In genomic region chr5:1363160-1363559, GRCh38 we compare ENCODE assay signal across 17 cellular contexts. TPM values are rescaled to one million over a fixed set of nuclear protein-coding genes. Genes with fewer than 3 reads are reported as not detected.
A peak's percentile ranks its signal among the peaks of the same experiment; 100 is the strongest.
DNase-seq lines count a peak whose midpoint lies in the region; ATAC-seq, FAIRE-seq and TF ChIP-seq lines count a peak whose summit lies in the region.
"Had no signal": no experiment of that assay in that cellular context is flagged by ENCODE, and none has a peak within 500 bp of the region (broad histone marks: within the 10 kb centered on the region; RNA-seq: fewer than 3 reads in every experiment).

No MANE protein-coding gene starts in this region.

- H3K23ac ChIP-seq in neuronal stem cell (ENCODE audit: low read depth, low read length, poor library complexity) = no peak overlapping the region

- 47 to 52% methylated on average over 6 of the region's 6 CpGs for WGBS in heart right ventricle, 2 donors
- 0% methylated on average over 5 of the region's 6 CpGs for WGBS in SK-N-SH (ENCODE audit: low lambda C conversion rate)
- WGBS in HepG2 (ENCODE audit: low lambda C conversion rate) = 0% methylated on average over 1 of the region's 6 CpGs
- WGBS in neuronal stem cell (ENCODE audit: extremely low coverage in 2 of 2, insufficient read length in 2 of 2, insufficient replicate concordance in 1 of 2), 2 donors = no CpG with 5 or more reads among the region's 6 CpGs

- peaks cover 2% of the 10 kb centered on the region for H3K79me1 ChIP-seq in neuronal stem cell (ENCODE audit: low read depth, low read length)

- in situ Hi-C loops in HepG2 (cut with HindIII; ENCODE audit: extremely low pct_ligation_motif_present, low pct_unique_long_range_greater_than_20kb) = no loop called here

- no peak overlapping the region for H2AK5ac ChIP-seq in neuronal stem cell (ENCODE audit: low read depth, low read length)

- H3K27me3 ChIP-seq in heart right ventricle (peaks cover 0 to 84% (median 67%) of the 10 kb centered on the region in 7 donors), SK-N-SH (ENCODE audit: insufficient read depth) (peaks cover 94% of the 10 kb centered on the region), HepG2 (ENCODE audit: control insufficient read depth in 1 of 2, insufficient read depth in 2 of 2, low read length in 2 of 2) (peaks cover 8 to 73% of the 10 kb centered on the region in 2 experiments; a peak in 4 of 5 replicates), neuronal stem cell (ENCODE audit: control insufficient read depth in 3 of 3, insufficient read depth in 3 of 3, low read depth in 1 of 3, low read length in 3 of 3) (peaks cover 0 to 67% (median 0%) of the 10 kb centered on the region in 3 experiments), vagina (no peaks in the 10 kb centered on the region)

- TF ChIP-seq EP300 in SK-N-SH (IDR thresholded peaks at IDR 0.05; ENCODE audit: borderline replicate concordance in 1 of 2, low read depth in 1 of 2, low read length in 1 of 2) (no peak), HepG2 (IDR thresholded peaks at IDR 0.05; ENCODE audit: low read depth in 2 of 2, low read length in 2 of 2) (no peak), HepG2 (CRISPR knock-in tag; IDR thresholded peaks at IDR 0.05; ENCODE audit: borderline replicate concordance) (no peak)

- DNase-seq in Right ventricle myocardium inferior (ENCODE audit: missing footprints) (peak; percentile 15), heart right ventricle (no peak), SK-N-SH (no peak), HepG2 (ENCODE audit: low spot score) (no peak), neuronal stem cell (ENCODE audit: low spot score) (no peak), vagina (ENCODE audit: extremely low spot score in 2 of 2) (no peak), COLO829 (ENCODE audit: low spot score) (no peak), NCI-H1930 (lab: John Stamatoyannopoulos, UW) (no peak)
- DNase-seq: 8988T; CD4-positive, alpha-beta T cell; DMS79 treated with DMSO at 0.1 percent for 48 hours; GF-D8; HCEC 1CT; NCI-H1048; NCI-H69; PC-3; Right ventricle myocardium superior had no signal

- no peak overlapping the region for H3K4me3 ChIP-seq in heart right ventricle
- H3K4me3 ChIP-seq in SK-N-SH (ENCODE audit: low read depth in 2 of 2, low read length in 1 of 2) = no peak overlapping the region; a peak in 2 of 4 replicates
- no peak overlapping the region for H3K4me3 ChIP-seq in HepG2 (replicated peaks in 1 of 3; ENCODE audit: insufficient read depth in 1 of 3, low read depth in 2 of 3, low read length in 3 of 3)
- no peak overlapping the region for H3K4me3 ChIP-seq in neuronal stem cell (ENCODE audit: low read length in 2 of 2)
- H3K4me3 ChIP-seq in vagina = no peak overlapping the region

- H3K9ac ChIP-seq in SK-N-SH (no peak overlapping the region), HepG2 (ENCODE audit: insufficient read depth, low read depth, low read length) (no peak overlapping the region), neuronal stem cell (ENCODE audit: low read depth, low read length, poor library complexity) (no peak overlapping the region)

- H4K20me1 ChIP-seq in SK-N-SH (ENCODE audit: insufficient read depth) (no peaks in the 10 kb centered on the region), HepG2 (ENCODE audit: insufficient read depth, low read length) (no peaks in the 10 kb centered on the region)

- H3K9me3 ChIP-seq in heart right ventricle (no peaks in the 10 kb centered on the region), SK-N-SH (no peaks in the 10 kb centered on the region), HepG2 (ENCODE audit: low read length) (no peaks in the 10 kb centered on the region), neuronal stem cell (replicated peaks in 1 of 2; ENCODE audit: control insufficient read depth in 2 of 2, insufficient read depth in 1 of 2, low read depth in 1 of 2, low read length in 2 of 2) (no peaks in the 10 kb centered on the region), vagina (no peaks in the 10 kb centered on the region)

- no peak overlapping the region for H2AFZ ChIP-seq in SK-N-SH (ENCODE audit: low read depth)
- H2AFZ ChIP-seq in HepG2 (ENCODE audit: low read length) = no peak overlapping the region
- no peak overlapping the region for H2AFZ ChIP-seq in neuronal stem cell (ENCODE audit: low read length)

- intact Hi-C loops in Right ventricle myocardium inferior (cut with DNase I) (no loop called here), heart right ventricle (cut with DNase I) (no loop called here), HepG2 (cut with micrococcal nuclease; ENCODE audit: unreplicated experiment) (no loop called here), vagina (cut with DNase I) (no loop called here)

- no peak overlapping the region for H3K4ac ChIP-seq in neuronal stem cell (ENCODE audit: low read length)

- H3K79me2 ChIP-seq in SK-N-SH (ENCODE audit: insufficient read depth) (no peaks in the 10 kb centered on the region), HepG2 (ENCODE audit: insufficient read depth, low read length) (no peaks in the 10 kb centered on the region)

- H2BK120ac ChIP-seq in neuronal stem cell (ENCODE audit: low read depth, low read length) = no peak overlapping the region

- TF ChIP-seq RAD21 in SK-N-SH (IDR thresholded peaks at IDR 0.05; ENCODE audit: low read length) (no peak), HepG2 (CRISPR knock-in tag; IDR thresholded peaks at IDR 0.05) (no peak)

- H3F3A ChIP-seq in SK-N-SH (replicated peaks; ENCODE audit: insufficient read depth) = no peaks in the 10 kb centered on the region

- peak overlapping the region; percentile 72 for H3K4me2 ChIP-seq in SK-N-SH
- no peak overlapping the region for H3K4me2 ChIP-seq in HepG2 (ENCODE audit: low read depth, low read length)
- no peak overlapping the region for H3K4me2 ChIP-seq in neuronal stem cell (ENCODE audit: insufficient read depth, low read length, poor library complexity, severe bottlenecking)

- no peak for FAIRE-seq in HepG2 (lab: Jason Lieb, UNC)

- H4K91ac ChIP-seq in neuronal stem cell (ENCODE audit: low read depth, low read length, poor library complexity) = no peak overlapping the region

- POLR2A ChIA-PET in SK-N-SH (lab: Yijun Ruan, JAX) = no interaction called here
- POLR2A ChIA-PET in HepG2 (lab: Yijun Ruan, JAX) = no interaction called here

- no peak overlapping the region for H3K14ac ChIP-seq in neuronal stem cell (ENCODE audit: low read length)

- H2BK12ac ChIP-seq in neuronal stem cell (ENCODE audit: low read length) = no peak overlapping the region

- TF ChIP-seq POLR2A in HepG2 (IDR thresholded peaks at IDR 0.05; ENCODE audit: insufficient read depth in 1 of 2, low read depth in 2 of 2, low read length in 2 of 2) (no peak), vagina (IDR thresholded peaks at IDR 0.05) (no peak)

- CTCF ChIA-PET in SK-N-SH (lab: Yijun Ruan, JAX) (no interaction called here), HepG2 (lab: Yijun Ruan, JAX; ENCODE audit: low intra/inter-chr PET ratio, low total read pairs) (no interaction called here)

- H2BK15ac ChIP-seq in neuronal stem cell (ENCODE audit: low read length) = no peak overlapping the region

- no peak overlapping the region for H3K18ac ChIP-seq in neuronal stem cell (ENCODE audit: low read length)

- H3K27ac ChIP-seq in heart right ventricle (no peak overlapping the region), SK-N-SH (ENCODE audit: low read depth in 2 of 2, low read length in 1 of 2) (no peak overlapping the region), HepG2 (ENCODE audit: extremely low read length, insufficient read depth, low read length) (no peak overlapping the region), neuronal stem cell (replicated peaks; ENCODE audit: low read length) (no peak overlapping the region), vagina (no peak overlapping the region)

- no TSS peak for BruUV-seq in HepG2 (replicated peaks; lab: Mats Ljungman, UMichigan)

- no peaks in the 10 kb centered on the region for H3K36me3 ChIP-seq in heart right ventricle
- H3K36me3 ChIP-seq in SK-N-SH (replicated peaks in 1 of 2; ENCODE audit: control insufficient read depth in 1 of 2, insufficient read depth in 2 of 2, low read length in 1 of 2) = no peaks in the 10 kb centered on the region
- H3K36me3 ChIP-seq in HepG2 (replicated peaks in 1 of 2; ENCODE audit: control insufficient read depth in 1 of 2, insufficient read depth in 2 of 2, low read length in 2 of 2) = no peaks in the 10 kb centered on the region
- H3K36me3 ChIP-seq in neuronal stem cell (replicated peaks in 1 of 2; ENCODE audit: control insufficient read depth in 2 of 2, insufficient read depth in 2 of 2, low read length in 2 of 2) = no peaks in the 10 kb centered on the region
- H3K36me3 ChIP-seq in vagina = no peaks in the 10 kb centered on the region

- H3K9me2 ChIP-seq in SK-N-SH = no peaks in the 10 kb centered on the region

- H3K4me1 ChIP-seq in heart right ventricle (no peaks in the 10 kb centered on the region), SK-N-SH (ENCODE audit: control insufficient read depth in 1 of 2, insufficient read depth in 2 of 2, low read depth in 1 of 2, low read length in 1 of 2) (no peaks in the 10 kb centered on the region), HepG2 (ENCODE audit: insufficient read depth, low read length) (no peaks in the 10 kb centered on the region), neuronal stem cell (ENCODE audit: control insufficient read depth in 2 of 2, insufficient read depth in 1 of 2, low read depth in 1 of 2, low read length in 2 of 2) (no peaks in the 10 kb centered on the region), vagina (no peaks in the 10 kb centered on the region)

- ATAC-seq in Right ventricle myocardium inferior (no peak), heart right ventricle (no peak), HepG2 (peak; percentile 86)
- ATAC-seq: PC-3 had no signal

- H4K8ac ChIP-seq in neuronal stem cell (ENCODE audit: low read depth, low read length) = no peak overlapping the region

- H2BK5ac ChIP-seq in neuronal stem cell (ENCODE audit: low read length) = no peak overlapping the region

- TF ChIP-seq CTCF in heart right ventricle (IDR thresholded peaks at IDR 0.05) (no peak), SK-N-SH (IDR thresholded peaks at IDR 0.05) (no peak), HepG2 (CRISPR knock-in tag; IDR thresholded peaks at IDR 0.05) (peak; percentile 30), vagina (IDR thresholded peaks at IDR 0.05) (no peak)

RNA-seq across cellular contexts. Expression of gene CLPTM1L, which starts 18.3 kb away (rescaled TPM):
- total RNA-seq in Right ventricle myocardium inferior (33.3 TPM), heart right ventricle (10 to 100 TPM; 27.5 to 43.9 (median 32.5) TPM), HepG2 (2016; rRNA removed; fragmentation: Illumina TruSeq; extraction: Trizol) (65.4 and 124 TPM in 2 replicates), vagina (40.0 TPM)
- polyA plus RNA-seq in heart right ventricle (10 to 100 TPM; 21.5 to 78.0 TPM), SK-N-SH (2012; rRNA removed) (202 TPM in 2 replicates), HepG2 (2011; rRNA removed) (80.3 and 99.3 TPM in 2 replicates)
- 166 and 192 TPM in 2 replicates for polyA plus RNA-seq in SK-N-SH (2012; cell fraction: cytosol; rRNA removed)
- 210 and 234 TPM in 2 replicates for polyA plus RNA-seq in SK-N-SH (2012; cell fraction: nucleus; rRNA removed)
- 165 and 166 TPM in 2 replicates for total RNA-seq in HepG2 (2016; cell fraction: cytosol; rRNA removed; fragmentation: Illumina TruSeq; extraction: Trizol; ENCODE audit: low read depth)
- 72.1 and 131 TPM in 2 replicates for total RNA-seq in HepG2 (2016; cell fraction: insoluble cytoplasmic fraction; rRNA removed; fragmentation: Illumina TruSeq; extraction: Trizol)
- 271 and 285 TPM in 2 replicates for total RNA-seq in HepG2 (2016; cell fraction: membrane; rRNA removed; fragmentation: Illumina TruSeq; extraction: Trizol)
- 76.4 and 77.0 TPM in 2 replicates for total RNA-seq in HepG2 (2016; cell fraction: nucleus; rRNA removed; fragmentation: Illumina TruSeq; extraction: Trizol)
- 102 and 119 TPM in 2 replicates for polyA plus RNA-seq in HepG2 (2011; cell fraction: cytosol; rRNA removed)
- polyA plus RNA-seq in HepG2 (2011; cell fraction: nucleus; rRNA removed) = 99.8 and 103 TPM in 2 replicates
- polyA plus RNA-seq in HepG2 (2012) = 43.6 and 60.3 TPM in 2 replicates
- polyA plus RNA-seq in HepG2 (2016; cell fraction: cytosol; fragmentation: Illumina TruSeq; extraction: Trizol; ENCODE audit: low read depth) = 124 and 168 TPM in 2 replicates
- 83.6 and 94.2 TPM in 2 replicates for polyA plus RNA-seq in HepG2 (2016; cell fraction: insoluble cytoplasmic fraction; fragmentation: Illumina TruSeq; extraction: Trizol; ENCODE audit: low read depth)
- polyA plus RNA-seq in HepG2 (2016; cell fraction: membrane; fragmentation: Illumina TruSeq; extraction: Trizol; ENCODE audit: low read depth) = 184 and 217 TPM in 2 replicates
- 147 and 155 TPM in 2 replicates for polyA plus RNA-seq in HepG2 (2016; cell fraction: nucleus; fragmentation: Illumina TruSeq; extraction: Trizol; ENCODE audit: insufficient read depth, low read depth)
- polyA minus RNA-seq in HepG2 (2011; rRNA and poly(A)+ RNA removed; ENCODE audit: low replicate concordance) = 281 and 712 TPM in 2 replicates
- 45.2 and 56.5 TPM in 2 replicates for polyA minus RNA-seq in HepG2 (2011; cell fraction: cytosol; rRNA and poly(A)+ RNA removed)
- 37.0 and 46.2 TPM in 2 replicates for polyA minus RNA-seq in HepG2 (2011; cell fraction: nucleus; rRNA and poly(A)+ RNA removed)
- polyA plus RNA-seq in neuronal stem cell (2013, experiment 1 of 2) = 49.2 TPM
- 50.1 TPM for polyA plus RNA-seq in neuronal stem cell (2013, experiment 2 of 2)
